In genomic region chr1:121400108-121400507, GRCh38 we compare ENCODE assay signal across 7 cellular contexts.
A peak's percentile ranks its signal among the peaks of the same experiment; 100 is the strongest.
DNase-seq lines count a peak whose midpoint lies in the region; ATAC-seq, FAIRE-seq and TF ChIP-seq lines count a peak whose summit lies in the region.
"Not testable (repeated sequence)": the region's sequence is repeated elsewhere in the genome, so short reads cannot be mapped to it uniquely, and the experiment has no call there.

No MANE protein-coding gene starts in this region.

- H3K27me3 Mint-ChIP-seq in CD8-positive, alpha-beta T cell (ENCODE audit: low read depth) = peaks cover 15% of the 10 kb centered on the region
- H3K27me3 Mint-ChIP-seq in T-cell = peaks cover 0 to 11% of the 10 kb centered on the region in 2 donors
- peaks cover 19% of the 10 kb centered on the region for H3K27me3 Mint-ChIP-seq in activated CD8-positive, alpha-beta T cell treated with anti-CD3 and anti-CD28 coated beads for 36 hours
- H3K27me3 Mint-ChIP-seq in chondrocyte (ENCODE audit: low read depth); mesothelial cell of epicardium (ENCODE audit: low read depth): not testable (repeated sequence)

- not testable (repeated sequence) for H3K27me3 ChIP-seq in CD8-positive, alpha-beta T cell (ENCODE audit: insufficient read depth, low read length); small intestine (ENCODE audit: control insufficient read depth in 2 of 2, insufficient read depth in 2 of 2, low read length in 2 of 2)

- CTCF ChIA-PET in CD8-positive, alpha-beta T cell (lab: Charles Lee); T-cell (lab: Charles Lee); activated CD8-positive, alpha-beta T cell treated with anti-CD3 and anti-CD28 coated beads for 36 hours (lab: Charles Lee): not testable (repeated sequence)

- WGBS in small intestine, 3 donors = 85 to 91% (median 85%) methylated on average over 3 of the region's 3 CpGs

- POLR2A ChIA-PET in CD8-positive, alpha-beta T cell (lab: Charles Lee); T-cell (lab: Charles Lee); activated CD8-positive, alpha-beta T cell treated with anti-CD3 and anti-CD28 coated beads for 36 hours (lab: Charles Lee): not testable (repeated sequence)

- H3K4me3 Mint-ChIP-seq in CD8-positive, alpha-beta T cell = peak overlapping the region; percentile 39
- H3K4me3 Mint-ChIP-seq in T-cell = peak overlapping the region in 2 of 3 donors; percentile 67 to 79
- H3K4me3 Mint-ChIP-seq in activated CD8-positive, alpha-beta T cell treated with anti-CD3 and anti-CD28 coated beads for 36 hours = peak overlapping the region; percentile 51
- not testable (repeated sequence) for H3K4me3 Mint-ChIP-seq in chondrocyte (ENCODE audit: unreplicated experiment)
- peak overlapping the region; percentile 64 for H3K4me3 Mint-ChIP-seq in mesothelial cell of epicardium

- H3K9me3 ChIP-seq in CD8-positive, alpha-beta T cell (ENCODE audit: low read length); small intestine (ENCODE audit: control insufficient read depth, low read depth): not testable (repeated sequence)

- H3K36me3 Mint-ChIP-seq in CD8-positive, alpha-beta T cell = not testable (repeated sequence)
- H3K36me3 Mint-ChIP-seq in T-cell (peaks cover 11% of the 10 kb centered on the region), chondrocyte (ENCODE audit: low read depth) (peaks cover 16% of the 10 kb centered on the region), mesothelial cell of epicardium (peaks cover 15% of the 10 kb centered on the region)
- peaks cover 16% of the 10 kb centered on the region for H3K36me3 Mint-ChIP-seq in activated CD8-positive, alpha-beta T cell treated with anti-CD3 and anti-CD28 coated beads for 36 hours (ENCODE audit: low read depth)
- H3K36me3 Mint-ChIP-seq in activated naive CD4-positive, alpha-beta T cell treated with anti-CD3 and anti-CD28 coated beads, Interleukin-2, amount 50 U/mL, for 72 hours = peaks cover 19 to 26% of the 10 kb centered on the region in 2 donors

- H3K9me3 Mint-ChIP-seq in CD8-positive, alpha-beta T cell = peaks cover 14% of the 10 kb centered on the region
- H3K9me3 Mint-ChIP-seq in T-cell (peaks cover 15 to 16% (median 16%) of the 10 kb centered on the region in 3 donors), chondrocyte (ENCODE audit: low read depth) (peaks cover 16% of the 10 kb centered on the region), mesothelial cell of epicardium (peaks cover 15% of the 10 kb centered on the region)
- peaks cover 17% of the 10 kb centered on the region for H3K9me3 Mint-ChIP-seq in activated CD8-positive, alpha-beta T cell treated with anti-CD3 and anti-CD28 coated beads for 36 hours
- peaks cover 17% of the 10 kb centered on the region in 2 donors for H3K9me3 Mint-ChIP-seq in activated naive CD4-positive, alpha-beta T cell treated with anti-CD3 and anti-CD28 coated beads, Interleukin-2, amount 50 U/mL, for 72 hours

- peaks cover 20% of the 10 kb centered on the region for H3K4me1 Mint-ChIP-seq in CD8-positive, alpha-beta T cell (ENCODE audit: low read depth)
- peaks cover 15 to 26% (median 26%) of the 10 kb centered on the region in 3 donors for H3K4me1 Mint-ChIP-seq in T-cell
- H3K4me1 Mint-ChIP-seq in activated CD8-positive, alpha-beta T cell treated with anti-CD3 and anti-CD28 coated beads for 36 hours (ENCODE audit: low read depth) = peaks cover 11% of the 10 kb centered on the region
- H3K4me1 Mint-ChIP-seq in chondrocyte (ENCODE audit: low read depth); mesothelial cell of epicardium: not testable (repeated sequence)

- H3K27ac ChIP-seq in CD8-positive, alpha-beta T cell (ENCODE audit: low read depth, low read length); small intestine (ENCODE audit: low read depth in 1 of 2, low read length in 1 of 2): not testable (repeated sequence)

- not testable (repeated sequence) for DNase-seq in CD8-positive, alpha-beta T cell; T-cell; activated CD8-positive, alpha-beta T cell treated with anti-CD3 and anti-CD28 coated beads for 36 hours; activated naive CD4-positive, alpha-beta T cell treated with anti-CD3 and anti-CD28 coated beads, Interleukin-2, amount 50 U/mL, for 72 hours (ENCODE audit: low spot score in 2 of 2); chondrocyte (ENCODE audit: low spot score); mesothelial cell of epicardium (ENCODE audit: low spot score in 2 of 2, unreplicated experiment in 2 of 2); small intestine

- intact Hi-C loops in CD8-positive, alpha-beta T cell (cut with DNase I, micrococcal nuclease); activated CD8-positive, alpha-beta T cell treated with anti-CD3 and anti-CD28 coated beads for 36 hours (cut with micrococcal nuclease): not testable (repeated sequence)

- FAIRE-seq in small intestine (lab: Jason Lieb, UNC) = peak; percentile 5

- H3K4me3 ChIP-seq in CD8-positive, alpha-beta T cell (ENCODE audit: low read depth, low read length); small intestine (ENCODE audit: low read depth in 1 of 2, low read length in 2 of 2): not testable (repeated sequence)

- not testable (repeated sequence) for H3K36me3 ChIP-seq in CD8-positive, alpha-beta T cell (ENCODE audit: insufficient read depth, low read length); small intestine (ENCODE audit: control insufficient read depth in 2 of 2, insufficient read depth in 2 of 2, low read length in 2 of 2)

- not testable (repeated sequence) for TF ChIP-seq CTCF in CD8-positive, alpha-beta T cell (IDR thresholded peaks at IDR 0.05); activated CD8-positive, alpha-beta T cell treated with anti-CD3 and anti-CD28 coated beads for 36 hours (IDR thresholded peaks at IDR 0.05); chondrocyte (IDR thresholded peaks at IDR 0.05); mesothelial cell of epicardium (IDR thresholded peaks at IDR 0.05; ENCODE audit: unreplicated experiment)

- not testable (repeated sequence) for ATAC-seq in CD8-positive, alpha-beta T cell; T-cell (replicated peaks in 1 of 4); activated CD8-positive, alpha-beta T cell treated with anti-CD3 and anti-CD28 coated beads for 36 hours; activated naive CD4-positive, alpha-beta T cell treated with anti-CD3 and anti-CD28 coated beads, Interleukin-2, amount 50 U/mL, for 72 hours

- not testable (repeated sequence) for H3K4me1 ChIP-seq in CD8-positive, alpha-beta T cell (ENCODE audit: insufficient read depth, low read length); small intestine (ENCODE audit: control insufficient read depth in 2 of 2, insufficient read depth in 1 of 2, low read depth in 1 of 2, low read length in 1 of 2)

- H3K27ac Mint-ChIP-seq in CD8-positive, alpha-beta T cell; mesothelial cell of epicardium: not testable (repeated sequence)
- H3K27ac Mint-ChIP-seq in T-cell (peak overlapping the region; percentile 47 to 81), chondrocyte (ENCODE audit: unreplicated experiment) (peak overlapping the region; percentile 65)
- peak overlapping the region; percentile 51 for H3K27ac Mint-ChIP-seq in activated CD8-positive, alpha-beta T cell treated with anti-CD3 and anti-CD28 coated beads for 36 hours
- H3K27ac Mint-ChIP-seq in activated naive CD4-positive, alpha-beta T cell treated with anti-CD3 and anti-CD28 coated beads, Interleukin-2, amount 50 U/mL, for 72 hours = peak overlapping the region; percentile 36 to 77
